Comparison of ENCODE assay signal across 14 cellular contexts in the genomic region with DNA sequence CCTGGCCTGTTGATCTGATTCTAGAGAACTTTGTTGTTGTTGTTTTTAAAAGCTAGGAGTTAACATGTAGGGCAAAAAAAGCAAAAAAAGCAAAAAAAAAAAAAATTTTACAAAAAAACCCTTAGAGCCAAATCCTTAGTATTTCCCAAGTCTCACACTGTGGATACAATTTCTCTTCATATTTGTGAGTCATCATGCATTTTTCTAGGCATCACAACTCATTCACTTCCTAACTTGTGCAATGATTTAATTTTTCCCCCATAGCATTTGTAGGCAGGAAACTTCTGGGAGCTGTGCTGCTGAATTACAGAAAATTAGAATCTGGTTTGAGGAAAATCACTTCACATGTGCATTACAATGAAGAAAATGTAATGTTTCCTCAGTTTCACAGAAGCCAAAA.
DNase-seq lines count a peak whose midpoint lies in the region; ATAC-seq, FAIRE-seq and TF ChIP-seq lines count a peak whose summit lies in the region.
"Had no signal": no experiment of that assay in that cellular context is flagged by ENCODE, and none has a peak within 500 bp of the region (broad histone marks: within the 10 kb centered on the region; RNA-seq: fewer than 3 reads in every experiment).

No MANE protein-coding gene starts in this region.

- no peaks in the 10 kb centered on the region for H4K20me1 ChIP-seq in PC-3 (ENCODE audit: low read length)
- H4K20me1 ChIP-seq in endothelial cell of umbilical vein (replicated peaks; ENCODE audit: control insufficient read depth, extremely low read depth, insufficient read depth, low read length), result no peaks in the 10 kb centered on the region
- no peaks in the 10 kb centered on the region for H4K20me1 ChIP-seq in osteoblast (ENCODE audit: insufficient read depth, low read length)

- H3K27me3 ChIP-seq in PC-3 (ENCODE audit: low read length), result no peaks in the 10 kb centered on the region
- H3K27me3 ChIP-seq in endothelial cell of umbilical vein (ENCODE audit: control insufficient read depth in 2 of 2, insufficient read depth in 2 of 2, low read length in 2 of 2), result no peaks in the 10 kb centered on the region
- no peaks in the 10 kb centered on the region for H3K27me3 ChIP-seq in osteoblast (ENCODE audit: insufficient read depth, low read length)

- no peaks in the 10 kb centered on the region for H3F3A ChIP-seq in PC-3 (ENCODE audit: low read length, unreplicated experiment)

- H3K27ac ChIP-seq in PC-3 (ENCODE audit: low read length) (no peak overlapping the region), endothelial cell of umbilical vein (ENCODE audit: insufficient read depth, low read depth, low read length) (no peak overlapping the region), osteoblast (ENCODE audit: low read depth, low read length) (peak overlapping the region; percentile 63)
- H3K27ac ChIP-seq: skin epidermis had no signal

- TF ChIP-seq POLR2A in endothelial cell of umbilical vein (IDR thresholded peaks at IDR 0.05; ENCODE audit: low read depth, low read length) (no peak), erythroblast (IDR thresholded peaks at IDR 0.05; ENCODE audit: low read length) (no peak)

- intact Hi-C loops in PC-3 (cut with micrococcal nuclease), result no loop called here
- intact Hi-C loops in endothelial cell of umbilical vein (cut with micrococcal nuclease), result no loop called here

- H3K4me2 ChIP-seq in PC-3 (ENCODE audit: low read length) (no peak overlapping the region), endothelial cell of umbilical vein (ENCODE audit: insufficient read depth, low read length) (peak overlapping the region; percentile 35), osteoblast (ENCODE audit: insufficient read depth, low read length) (peak overlapping the region; percentile 29)

- H3K9me3 ChIP-seq in PC-3 (ENCODE audit: low read length), result no peaks in the 10 kb centered on the region
- H3K9me3 ChIP-seq in endothelial cell of umbilical vein (replicated peaks; ENCODE audit: control insufficient read depth, insufficient read depth, low read length), result no peaks in the 10 kb centered on the region
- H3K9me3 ChIP-seq in osteoblast (ENCODE audit: low read depth, low read length), result no peaks in the 10 kb centered on the region

- CTCF ChIA-PET in PC-3 (lab: Charles Lee), result no interaction called here
- CTCF ChIA-PET in endothelial cell of umbilical vein (lab: Charles Lee), result interaction anchor here (0.7 to 1.0 kb wide), 2 partner anchors 10 to 75 kb away, joined by 3 to 4 read pairs; no protein-coding TSS in a partner anchor

- BruUV-seq in PC-3 (replicated peaks; lab: Mats Ljungman, UMichigan) (no TSS peak), endothelial cell of umbilical vein (replicated peaks; lab: Mats Ljungman, UMichigan) (no TSS peak)

- in situ Hi-C loops in GM13976 (cut with MboI; ENCODE audit: low sequenced_read_pairs, unreplicated experiment), result no loop called here

- H3K4me1 ChIP-seq in PC-3 (ENCODE audit: insufficient read depth, low read length) (peaks cover 10% of the 10 kb centered on the region), endothelial cell of umbilical vein (ENCODE audit: control insufficient read depth, extremely low read depth, insufficient read depth, low read length) (peaks cover 11% of the 10 kb centered on the region), osteoblast (ENCODE audit: insufficient read depth, low read length) (peaks cover 17% of the 10 kb centered on the region)

- H3K4me3 ChIP-seq in PC-3 (ENCODE audit: low read length) (no peak overlapping the region), endothelial cell of umbilical vein (replicated peaks in 1 of 3; ENCODE audit: insufficient read depth in 1 of 3, low read depth in 1 of 3, low read length in 3 of 3) (no peak overlapping the region), osteoblast (ENCODE audit: insufficient read depth, low read length) (no peak overlapping the region)
- H3K4me3 ChIP-seq: skin epidermis had no signal

- dilution Hi-C loops in endothelial cell of umbilical vein (cut with MboI; ENCODE audit: extremely low pct_ligation_motif_present, low sequenced_read_pairs), result no loop called here

- H2AFZ ChIP-seq in PC-3 (ENCODE audit: low read length) (no peak overlapping the region), endothelial cell of umbilical vein (ENCODE audit: low read depth, low read length) (no peak overlapping the region), osteoblast (ENCODE audit: low read length) (no peak overlapping the region)

- H3K36me3 ChIP-seq in PC-3 (ENCODE audit: low read depth, low read length), result no peaks in the 10 kb centered on the region
- no peaks in the 10 kb centered on the region for H3K36me3 ChIP-seq in endothelial cell of umbilical vein (ENCODE audit: control insufficient read depth in 2 of 2, extremely low read depth in 1 of 2, insufficient read depth in 2 of 2, low read length in 2 of 2)
- H3K36me3 ChIP-seq in osteoblast (ENCODE audit: insufficient read depth, low read length), result no peaks in the 10 kb centered on the region

- POLR2A ChIA-PET in PC-3 (lab: Charles Lee; ENCODE audit: unreplicated experiment) (no interaction called here), endothelial cell of umbilical vein (lab: Charles Lee) (no interaction called here)

- H3K9me1 ChIP-seq in endothelial cell of umbilical vein (replicated peaks; ENCODE audit: control insufficient read depth, extremely low read depth, insufficient read depth, low read length), result peaks cover 2% of the 10 kb centered on the region

- no peak overlapping the region for H3K9ac ChIP-seq in PC-3 (ENCODE audit: low read length)
- no peak overlapping the region for H3K9ac ChIP-seq in endothelial cell of umbilical vein (replicated peaks; ENCODE audit: extremely low read depth, insufficient read depth, low read length)

- TF ChIP-seq CTCF in PC-3 (conservative IDR thresholded peaks at IDR 0.05; ENCODE audit: low read depth, low read length), result no peak
- no peak for TF ChIP-seq CTCF in endothelial cell of umbilical vein (IDR thresholded peaks at IDR 0.05; ENCODE audit: extremely low read depth in 1 of 2, insufficient read depth in 1 of 2, low read depth in 1 of 2, low read length in 2 of 2)
- no peak for TF ChIP-seq CTCF in osteoblast (IDR thresholded peaks at IDR 0.05; ENCODE audit: extremely low read depth, low read depth, low read length)
- TF ChIP-seq CTCF in GM13976 (IDR thresholded peaks at IDR 0.05; ENCODE audit: borderline replicate concordance, control extremely low read depth, extremely low read depth, insufficient read depth, missing control alignments), result no peak

- ATAC-seq in PC-3, result peak; percentile 79
- no peak for ATAC-seq in HG03045 (IDR thresholded peaks at IDR 0.05; ENCODE audit: unreplicated experiment)
- ATAC-seq: activated CD8-positive, alpha-beta T cell treated with anti-CD3 and anti-CD28 coated beads for 36 hours had no signal

- DNase-seq in Daoy (ENCODE audit: low read depth) (peak; percentile 15), PC-3 (peak; percentile 57), endothelial cell of umbilical vein (ENCODE audit: low read depth, low spot score) (peak; percentile 76), osteoblast (ENCODE audit: insufficient read length, low spot score, missing footprints) (peak; percentile 86), DMS79 (lab: John Stamatoyannopoulos, UW) (no peak), erythroblast (lab: John Stamatoyannopoulos, UW) (no peak), GM13976 (ENCODE audit: low spot score) (no peak)
- DNase-seq: activated CD8-positive, alpha-beta T cell treated with anti-CD3 and anti-CD28 coated beads for 36 hours; activated naive CD4-positive, alpha-beta T cell; left cardiac atrium; RPMI8226; T1000 had no signal

- no peaks in the 10 kb centered on the region for H3K9me2 ChIP-seq in PC-3 (replicated peaks; ENCODE audit: low read length)

- FAIRE-seq in endothelial cell of umbilical vein (lab: Jason Lieb, UNC), result peak; percentile 66

- no peaks in the 10 kb centered on the region for H3K79me2 ChIP-seq in PC-3 (ENCODE audit: low read length)
- peaks cover 53% of the 10 kb centered on the region for H3K79me2 ChIP-seq in endothelial cell of umbilical vein (ENCODE audit: control insufficient read depth, insufficient read depth, low read length)
- no peaks in the 10 kb centered on the region for H3K79me2 ChIP-seq in osteoblast (ENCODE audit: insufficient read depth, low read length)

TF ChIP-seq in endothelial cell of umbilical vein, 7 proteins besides CTCF, POLR2A, EP300 and RAD21:
- peak; percentile 81 for TF ChIP-seq FOS (IDR thresholded peaks at IDR 0.05; ENCODE audit: borderline replicate concordance, insufficient read depth, low read length)
- TF ChIP-seq MYC (IDR thresholded peaks at IDR 0.05; ENCODE audit: low read depth, low read length), result no peak
- TF ChIP-seq JUN (IDR thresholded peaks at IDR 0.05; ENCODE audit: borderline replicate concordance, insufficient read depth, insufficient read length, low read depth), result peak; percentile 59

Comparison
In these comparisons a context has a peak if more than half of its experiments do, and no peak if none do; other contexts are left out.
1. DNase-seq: peak in Daoy (single experiment), PC-3 (single experiment), endothelial cell of umbilical vein (single experiment) and osteoblast (single experiment); none in DMS79 (single experiment), erythroblast (0 of 2) and GM13976 (single experiment).